29 cellular contexts compared by ENCODE assay signal in genomic region chrX:115038406-115038805, GRCh38. TPM values are rescaled to one million over a fixed set of nuclear protein-coding genes. Genes with fewer than 3 reads are reported as not detected.
"Had no signal": no experiment of that assay in that cellular context is flagged by ENCODE, and none has a peak within 500 bp of the region (broad histone marks: within the 10 kb centered on the region; RNA-seq: fewer than 3 reads in every experiment).

No MANE protein-coding gene starts in this region.

- H3K36me3 Mint-ChIP-seq: activated naive CD4-positive, alpha-beta T cell treated with anti-CD3 and anti-CD28 coated beads, Interleukin-2, amount 10 ng/mL, durations not matched to agents 7 days and 5 days; activated naive CD8-positive, alpha-beta T cell had no signal

- H3K4me1 ChIP-seq: ascending aorta, body of pancreas, breast epithelium, SJCRH30 had no signal

- H3K9me3 Mint-ChIP-seq: activated CD4-positive, alpha-beta T cell treated with anti-CD3 and anti-CD28 coated beads, Interleukin-2, amount 10 ng/mL, durations not matched to agents 24 days and 14 days; activated CD8-positive, alpha-beta T cell treated with anti-CD3 and anti-CD28 coated beads for 36 hours; activated T-cell treated with anti-CD3 and anti-CD28 coated beads, Interleukin-2, amount 50 U/mL, for 24 hours; activated T-helper 1 cell treated with anti-CD3 and anti-CD28 coated beads, Interleukin-12 subunit alpha, Interleukin-12 subunit beta, Interleukin-2, Interleukin-4 antibody, amounts not matched to agents 30 ng/mL and 10 ng/mL and 1 ng/mL, durations not matched to agents 14 hours and 24 hours and 36 hours; T-helper 1 cell treated with Interleukin-12 subunit alpha and Interleukin-12 subunit beta and Interleukin-4 antibody, amounts not matched to agents 30 μg/mL and 1 μg/mL, for 36 hours had no signal

- H3K4me3 Mint-ChIP-seq: activated CD4-positive, alpha-beta T cell treated with anti-CD3 and anti-CD28 coated beads, Interleukin-2, amount 10 ng/mL, durations not matched to agents 24 days and 14 days; activated CD8-positive, alpha-beta T cell treated with anti-CD3 and anti-CD28 coated beads for 36 hours; activated naive CD4-positive, alpha-beta T cell treated with anti-CD3 and anti-CD28 coated beads, Interleukin-2, amount 10 ng/mL, durations not matched to agents 7 days and 5 days; activated naive CD8-positive, alpha-beta T cell; activated naive CD8-positive, alpha-beta T cell treated with anti-CD3 and anti-CD28 coated beads, Interleukin-2, amount 50 U/mL, for 24 hours; activated T-cell treated with anti-CD3 and anti-CD28 coated beads, Interleukin-2, amount 50 U/mL, for 24 hours; activated T-helper 1 cell treated with anti-CD3 and anti-CD28 coated beads, Interleukin-12 subunit alpha, Interleukin-12 subunit beta, Interleukin-2, Interleukin-4 antibody, amounts not matched to agents 30 ng/mL and 10 ng/mL and 1 ng/mL, durations not matched to agents 14 hours and 24 hours and 36 hours; T-helper 1 cell treated with Interleukin-12 subunit alpha and Interleukin-12 subunit beta and Interleukin-4 antibody, amounts not matched to agents 30 μg/mL and 1 μg/mL, for 36 hours; T-helper 2 cell treated with Interferon-gamma antibody and Interleukin-4, amounts not matched to agents 5 μg/mL and 100 μg/mL, for 36 hours had no signal

- H3K36me3 ChIP-seq: ascending aorta, breast epithelium, MG63, SJCRH30 had no signal

- FAIRE-seq: TTC549 had no signal

- H3K4me3 ChIP-seq: ascending aorta, body of pancreas, breast epithelium, MG63, SJCRH30, SK-N-MC had no signal

- H3K9me3 ChIP-seq: ascending aorta, body of pancreas, breast epithelium, MG63, SJCRH30 had no signal

- H3K27ac Mint-ChIP-seq: activated CD4-positive, alpha-beta T cell treated with anti-CD3 and anti-CD28 coated beads, Interleukin-2, amount 10 ng/mL, durations not matched to agents 24 days and 14 days; activated CD8-positive, alpha-beta T cell treated with anti-CD3 and anti-CD28 coated beads for 36 hours; activated naive CD4-positive, alpha-beta T cell treated with anti-CD3 and anti-CD28 coated beads, Interleukin-2, amount 10 ng/mL, durations not matched to agents 7 days and 5 days; activated naive CD8-positive, alpha-beta T cell; activated naive CD8-positive, alpha-beta T cell treated with anti-CD3 and anti-CD28 coated beads, Interleukin-2, amount 50 U/mL, for 24 hours; activated T-cell treated with anti-CD3 and anti-CD28 coated beads, Interleukin-2, amount 50 U/mL, for 24 hours; activated T-helper 1 cell treated with anti-CD3 and anti-CD28 coated beads, Interleukin-12 subunit alpha, Interleukin-12 subunit beta, Interleukin-2, Interleukin-4 antibody, amounts not matched to agents 30 ng/mL and 10 ng/mL and 1 ng/mL, durations not matched to agents 14 hours and 24 hours and 36 hours; T-helper 1 cell treated with Interleukin-12 subunit alpha and Interleukin-12 subunit beta and Interleukin-4 antibody, amounts not matched to agents 30 μg/mL and 1 μg/mL, for 36 hours; T-helper 2 cell treated with Interferon-gamma antibody and Interleukin-4, amounts not matched to agents 5 μg/mL and 100 μg/mL, for 36 hours had no signal

- H3K27me3 Mint-ChIP-seq: activated CD4-positive, alpha-beta T cell treated with anti-CD3 and anti-CD28 coated beads, Interleukin-2, amount 10 ng/mL, durations not matched to agents 24 days and 14 days; activated CD8-positive, alpha-beta T cell treated with anti-CD3 and anti-CD28 coated beads for 36 hours; activated naive CD4-positive, alpha-beta T cell treated with anti-CD3 and anti-CD28 coated beads, Interleukin-2, amount 10 ng/mL, durations not matched to agents 7 days and 5 days; activated naive CD8-positive, alpha-beta T cell; activated naive CD8-positive, alpha-beta T cell treated with anti-CD3 and anti-CD28 coated beads, Interleukin-2, amount 50 U/mL, for 24 hours had no signal

- ATAC-seq: activated CD8-positive, alpha-beta T cell treated with anti-CD3 and anti-CD28 coated beads for 36 hours; activated naive CD8-positive, alpha-beta T cell treated with anti-CD3 and anti-CD28 coated beads, Interleukin-2, amount 50 U/mL, for 24 hours; body of pancreas; Panc1 had no signal

- DNase-seq: activated CD4-positive, alpha-beta T cell treated with anti-CD3 and anti-CD28 coated beads, Interleukin-2, amount 10 ng/mL, durations not matched to agents 24 days and 14 days; activated CD4-positive, alpha-beta T cell treated with anti-CD3 and anti-CD28 coated beads, Interleukin-2, amount 50 U/mL, for 4 hours; activated CD8-positive, alpha-beta T cell treated with anti-CD3 and anti-CD28 coated beads for 36 hours; activated effector memory CD4-positive, alpha-beta T cell treated with Interleukin-2 at 50 U/mL for 16 hours; activated naive CD4-positive, alpha-beta T cell treated with anti-CD3 and anti-CD28 coated beads, Interleukin-2, amount 10 ng/mL, durations not matched to agents 7 days and 5 days; activated naive CD8-positive, alpha-beta T cell treated with anti-CD3 and anti-CD28 coated beads, Interleukin-2, amount 50 U/mL, for 24 hours; activated T-cell treated with anti-CD3 and anti-CD28 coated beads, Interleukin-2, amount 50 U/mL, for 24 hours; amniotic stem cell; body of pancreas; Kasumi-1; MG63; MV-4-11; NCI-H1092; NCI-H1436 treated with DMSO at 0.1 percent for 48 hours; NCI-H1694 treated with DMSO at 0.1 percent for 48 hours; NCI-H2029; NCI-H345; NCI-H524 treated with DMSO at 0.1 percent for 48 hours; SHP77; SJCRH30 had no signal

- H3K4me1 Mint-ChIP-seq: activated CD4-positive, alpha-beta T cell treated with anti-CD3 and anti-CD28 coated beads, Interleukin-2, amount 10 ng/mL, durations not matched to agents 24 days and 14 days; activated naive CD4-positive, alpha-beta T cell treated with anti-CD3 and anti-CD28 coated beads, Interleukin-2, amount 10 ng/mL, durations not matched to agents 7 days and 5 days; activated naive CD8-positive, alpha-beta T cell treated with anti-CD3 and anti-CD28 coated beads, Interleukin-2, amount 50 U/mL, for 24 hours had no signal

- H3K27ac ChIP-seq: ascending aorta, body of pancreas, breast epithelium, SJCRH30, SK-N-MC had no signal

- H3K27me3 ChIP-seq: ascending aorta, body of pancreas, MG63, SJCRH30 had no signal

RNA-seq across cellular contexts. Expression of gene IL13RA2, which starts 21.0 kb away (rescaled TPM):
- total RNA-seq: activated CD4-positive, alpha-beta T cell treated with anti-CD3 and anti-CD28 coated beads, Interleukin-2, amount 10 ng/mL, durations not matched to agents 24 days and 14 days; activated CD8-positive, alpha-beta T cell treated with anti-CD3 and anti-CD28 coated beads for 36 hours; activated T-helper 1 cell treated with anti-CD3 and anti-CD28 coated beads, Interleukin-12 subunit alpha, Interleukin-12 subunit beta, Interleukin-2, Interleukin-4 antibody, amounts not matched to agents 30 ng/mL and 10 ng/mL and 1 ng/mL, durations not matched to agents 14 hours and 24 hours and 36 hours; SJCRH30 had no signal
